In genomic region chr1:244603498-244603897, GRCh38 we compare ENCODE assay signal across 8 cellular contexts. TPM values are rescaled to one million over a fixed set of nuclear protein-coding genes. Genes with fewer than 3 reads are reported as not detected.
A peak's percentile ranks its signal among the peaks of the same experiment; 100 is the strongest.
DNase-seq lines count a peak whose midpoint lies in the region; ATAC-seq and TF ChIP-seq lines count a peak whose summit lies in the region.

No MANE protein-coding gene starts in this region.

- H3K4me1 ChIP-seq in A673 (ENCODE audit: insufficient read depth, low read length, poor library complexity, severe bottlenecking) (no peaks in the 10 kb centered on the region), colonic mucosa (no peaks in the 10 kb centered on the region)

- TF ChIP-seq CTCF in A673 (conservative IDR thresholded peaks at IDR 0.05; ENCODE audit: low read depth, low read length) (peak; percentile 83), GM12865 (IDR thresholded peaks at IDR 0.05; ENCODE audit: insufficient read depth, low read depth, low read length, missing control alignments) (peak; percentile 53), colonic mucosa (IDR thresholded peaks at IDR 0.05) (peak; percentile 87), nephron (IDR thresholded peaks at IDR 0.05; ENCODE audit: unreplicated experiment in 3 of 3) (peak; percentile 73 to 89 (median 79))

- BruUV-seq in A673 (replicated peaks; lab: Mats Ljungman, UMichigan) = no TSS peak

- no peaks in the 10 kb centered on the region for H3K9me3 Mint-ChIP-seq in nephron

- H3K27ac Mint-ChIP-seq in nephron = no peak overlapping the region

- CTCF ChIA-PET in A673 (lab: Charles Lee) = interaction anchor here (0.6 to 3.0 kb wide), 6 partner anchors 186 to 537 kb away, joined by 3 to 26 read pairs (median 4); no protein-coding TSS in a partner anchor

- no peaks in the 10 kb centered on the region for H3K9me3 ChIP-seq in A673 (ENCODE audit: low read depth, low read length, poor library complexity, severe bottlenecking)
- no peaks in the 10 kb centered on the region for H3K9me3 ChIP-seq in colonic mucosa

- no peaks in the 10 kb centered on the region for H3K27me3 ChIP-seq in A673 (replicated peaks; ENCODE audit: insufficient read depth, low read depth, low read length, poor library complexity)
- H3K27me3 ChIP-seq in colonic mucosa = no peaks in the 10 kb centered on the region

- intact Hi-C loops in A673 (cut with micrococcal nuclease; ENCODE audit: unreplicated experiment) = loop anchor here (1.0 to 2.0 kb wide), 3 partner anchors 27 to 439 kb away; no protein-coding TSS in a partner anchor
- intact Hi-C loops in colonic mucosa (cut with DNase I) = loop anchor here (2.0 to 5.0 kb wide), 2 partner anchors 193 to 439 kb away; no protein-coding TSS in a partner anchor

- H3K27ac ChIP-seq in A673 (ENCODE audit: low read depth, low read length, poor library complexity, severe bottlenecking) = no peak overlapping the region
- no peak overlapping the region for H3K27ac ChIP-seq in colonic mucosa

- no peak overlapping the region for H3K4me3 Mint-ChIP-seq in nephron

- H3K36me3 Mint-ChIP-seq in nephron (ENCODE audit: low read depth) = no peaks in the 10 kb centered on the region

- no peaks in the 10 kb centered on the region for H3K36me3 ChIP-seq in A673 (ENCODE audit: insufficient read depth, low read length, poor library complexity, severe bottlenecking)
- H3K36me3 ChIP-seq in colonic mucosa = no peaks in the 10 kb centered on the region

- POLR2A ChIA-PET in A673 (lab: Charles Lee; ENCODE audit: low non-redundant PET) = interaction anchor here (0.6 to 1.0 kb wide), 4 partner anchors 23 to 231 kb away, joined by 3 to 5 read pairs (median 4); no protein-coding TSS in a partner anchor

- H3K4me3 ChIP-seq in A673 (ENCODE audit: low read depth, low read length, poor library complexity, severe bottlenecking) (no peak overlapping the region), GM12865 (ENCODE audit: low read depth, low read length) (no peak overlapping the region), colonic mucosa (no peak overlapping the region)

- DNase-seq in A673 (ENCODE audit: low spot score) (peak; percentile 44), GM12865 (ENCODE audit: low read depth) (peak; percentile 27), NCI-H460 (ENCODE audit: extremely low read depth, low read depth) (peak; percentile 45), colonic mucosa (no peak), middle frontal gyrus (ENCODE audit: extremely low spot score, low spot score) (no peak)

- H3K27me3 Mint-ChIP-seq in nephron (ENCODE audit: low read depth) = peaks cover 7% of the 10 kb centered on the region

- ATAC-seq in GM21825 (IDR thresholded peaks at IDR 0.05; ENCODE audit: unreplicated experiment) (no peak), HG02885 (IDR thresholded peaks at IDR 0.05; ENCODE audit: poor library complexity, unreplicated experiment) (no peak)

- H3K4me1 Mint-ChIP-seq in nephron = no peaks in the 10 kb centered on the region

- no peak overlapping the region for H3K9ac ChIP-seq in colonic mucosa (ENCODE audit: low read depth in 2 of 2, low read length in 2 of 2)

RNA-seq across cellular contexts. Expression of gene DESI2, which starts 49.4 kb away (rescaled TPM):
- total RNA-seq in A673 (2021) = 40.7 and 47.7 TPM in 2 replicates
- 114 and 119 TPM in 2 replicates for total RNA-seq in NCI-H460 (2014; rRNA removed; shearing (Covaris generic))
- 58.0 and 67.1 TPM in 2 replicates for polyA plus RNA-seq in NCI-H460 (2014; cell fraction: nucleus; rRNA removed)
- 10 to 100 TPM; 34.5 to 57.4 TPM for total RNA-seq in colonic mucosa

Comparison
In these comparisons a context has a peak if more than half of its experiments do, and no peak if none do; other contexts are left out.
1. DNase-seq: peak in A673 (single experiment), GM12865 (single experiment) and NCI-H460 (single experiment); none in colonic mucosa (single experiment) and middle frontal gyrus (single experiment).
2. Peak in every context shown above with its lines, with median percentiles within 50 percentile points of each other: CTCF ChIP-seq.